ENCODE assay signal across 1 cellular context in the genomic region with DNA sequence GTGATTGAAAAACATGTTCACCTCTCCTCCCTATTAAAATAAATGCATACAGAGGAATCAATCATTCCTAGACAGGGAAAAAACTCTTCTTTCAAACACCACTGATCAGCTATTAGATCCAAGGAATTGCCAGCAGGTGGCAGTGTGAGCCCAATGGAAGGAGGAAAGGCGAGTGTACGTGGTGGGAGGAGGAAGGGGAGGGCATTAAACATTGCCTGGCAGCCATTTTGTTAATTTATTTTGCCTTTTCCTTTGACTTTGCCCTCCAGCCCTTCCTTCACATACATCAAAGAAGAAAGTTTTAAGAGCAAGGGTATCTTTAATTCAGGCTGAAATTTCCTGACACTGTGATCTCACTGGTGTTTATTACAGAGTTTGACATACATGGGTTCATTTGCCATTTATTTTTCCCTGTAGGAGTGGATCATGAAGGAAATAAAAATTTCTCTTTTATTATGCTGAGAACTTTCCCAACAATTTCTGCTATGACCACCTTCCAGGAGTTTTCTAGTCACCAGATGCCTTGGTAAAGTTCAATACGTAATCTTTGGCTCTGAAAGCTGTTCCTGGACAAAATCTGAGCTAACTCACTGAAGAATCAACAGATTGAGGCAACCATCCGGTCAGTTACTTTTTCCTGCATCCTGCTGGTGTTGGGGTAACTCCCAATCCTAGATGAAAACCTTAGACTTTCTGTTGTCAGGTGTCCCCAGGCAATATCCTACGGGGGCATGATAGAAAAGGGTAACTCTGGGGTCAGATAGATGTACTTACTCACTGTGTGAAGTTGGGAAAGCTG.
TF ChIP-seq lines count a peak whose summit lies in the region.

No MANE protein-coding gene starts in this region.

TF ChIP-seq in K562, 482 proteins besides CTCF, POLR2A, EP300 and RAD21 (continued from another document and continues in another):
- TF ChIP-seq, protein P1, sequence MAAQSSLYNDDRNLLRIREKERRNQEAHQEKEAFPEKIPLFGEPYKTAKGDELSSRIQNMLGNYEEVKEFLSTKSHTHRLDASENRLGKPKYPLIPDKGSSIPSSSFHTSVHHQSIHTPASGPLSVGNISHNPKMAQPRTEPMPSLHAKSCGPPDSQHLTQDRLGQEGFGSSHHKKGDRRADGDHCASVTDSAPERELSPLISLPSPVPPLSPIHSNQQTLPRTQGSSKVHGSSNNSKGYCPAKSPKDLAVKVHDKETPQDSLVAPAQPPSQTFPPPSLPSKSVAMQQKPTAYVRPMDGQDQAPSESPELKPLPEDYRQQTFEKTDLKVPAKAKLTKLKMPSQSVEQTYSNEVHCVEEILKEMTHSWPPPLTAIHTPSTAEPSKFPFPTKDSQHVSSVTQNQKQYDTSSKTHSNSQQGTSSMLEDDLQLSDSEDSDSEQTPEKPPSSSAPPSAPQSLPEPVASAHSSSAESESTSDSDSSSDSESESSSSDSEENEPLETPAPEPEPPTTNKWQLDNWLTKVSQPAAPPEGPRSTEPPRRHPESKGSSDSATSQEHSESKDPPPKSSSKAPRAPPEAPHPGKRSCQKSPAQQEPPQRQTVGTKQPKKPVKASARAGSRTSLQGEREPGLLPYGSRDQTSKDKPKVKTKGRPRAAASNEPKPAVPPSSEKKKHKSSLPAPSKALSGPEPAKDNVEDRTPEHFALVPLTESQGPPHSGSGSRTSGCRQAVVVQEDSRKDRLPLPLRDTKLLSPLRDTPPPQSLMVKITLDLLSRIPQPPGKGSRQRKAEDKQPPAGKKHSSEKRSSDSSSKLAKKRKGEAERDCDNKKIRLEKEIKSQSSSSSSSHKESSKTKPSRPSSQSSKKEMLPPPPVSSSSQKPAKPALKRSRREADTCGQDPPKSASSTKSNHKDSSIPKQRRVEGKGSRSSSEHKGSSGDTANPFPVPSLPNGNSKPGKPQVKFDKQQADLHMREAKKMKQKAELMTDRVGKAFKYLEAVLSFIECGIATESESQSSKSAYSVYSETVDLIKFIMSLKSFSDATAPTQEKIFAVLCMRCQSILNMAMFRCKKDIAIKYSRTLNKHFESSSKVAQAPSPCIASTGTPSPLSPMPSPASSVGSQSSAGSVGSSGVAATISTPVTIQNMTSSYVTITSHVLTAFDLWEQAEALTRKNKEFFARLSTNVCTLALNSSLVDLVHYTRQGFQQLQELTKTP (IDR thresholded peaks at IDR 0.05; ENCODE audit: low read depth in 1 of 2, partially characterized antibody in 2 of 2), result no peak
- no peak for TF ChIP-seq ZNF197 (CRISPR knock-in tag; IDR thresholded peaks at IDR 0.05; ENCODE audit: low read depth)
- TF ChIP-seq SMAD2 (IDR thresholded peaks at IDR 0.05; ENCODE audit: low read depth, low read length), result no peak
- TF ChIP-seq, protein P2, sequence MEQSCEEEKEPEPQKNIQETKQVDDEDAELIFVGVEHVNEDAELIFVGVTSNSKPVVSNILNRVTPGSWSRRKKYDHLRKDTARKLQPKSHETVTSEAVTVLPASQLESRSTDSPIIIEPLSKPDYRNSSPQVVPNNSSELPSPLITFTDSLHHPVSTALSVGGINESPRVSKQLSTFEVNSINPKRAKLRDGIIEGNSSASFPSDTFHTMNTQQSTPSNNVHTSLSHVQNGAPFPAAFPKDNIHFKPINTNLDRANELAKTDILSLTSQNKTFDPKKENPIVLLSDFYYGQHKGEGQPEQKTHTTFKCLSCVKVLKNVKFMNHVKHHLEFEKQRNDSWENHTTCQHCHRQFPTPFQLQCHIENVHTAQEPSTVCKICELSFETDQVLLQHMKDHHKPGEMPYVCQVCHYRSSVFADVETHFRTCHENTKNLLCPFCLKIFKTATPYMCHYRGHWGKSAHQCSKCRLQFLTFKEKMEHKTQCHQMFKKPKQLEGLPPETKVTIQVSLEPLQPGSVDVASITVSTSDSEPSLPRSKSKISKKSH (CRISPR knock-in tag; IDR thresholded peaks at IDR 0.05), result no peak
- 0 out of 2 replicates have a peak, but pooled peaks have one; percentile 29 for TF ChIP-seq DDX20 (tag; IDR thresholded peaks at IDR 0.05; ENCODE audit: low read depth)
- no peak for TF ChIP-seq ZNF589 (CRISPR knock-in tag; IDR thresholded peaks at IDR 0.05; ENCODE audit: low read depth)
- TF ChIP-seq NFYB (IDR thresholded peaks at IDR 0.05; ENCODE audit: extremely low read depth, insufficient read length), result no peak
- TF ChIP-seq TEAD4 (IDR thresholded peaks at IDR 0.05; ENCODE audit: low read length), result peak; percentile 45; the same call in 1 of the 2 replicates
- TF ChIP-seq TEAD4 (CRISPR knock-in tag; IDR thresholded peaks at IDR 0.05; ENCODE audit: borderline replicate concordance), result no peak
- TF ChIP-seq, protein P3, sequence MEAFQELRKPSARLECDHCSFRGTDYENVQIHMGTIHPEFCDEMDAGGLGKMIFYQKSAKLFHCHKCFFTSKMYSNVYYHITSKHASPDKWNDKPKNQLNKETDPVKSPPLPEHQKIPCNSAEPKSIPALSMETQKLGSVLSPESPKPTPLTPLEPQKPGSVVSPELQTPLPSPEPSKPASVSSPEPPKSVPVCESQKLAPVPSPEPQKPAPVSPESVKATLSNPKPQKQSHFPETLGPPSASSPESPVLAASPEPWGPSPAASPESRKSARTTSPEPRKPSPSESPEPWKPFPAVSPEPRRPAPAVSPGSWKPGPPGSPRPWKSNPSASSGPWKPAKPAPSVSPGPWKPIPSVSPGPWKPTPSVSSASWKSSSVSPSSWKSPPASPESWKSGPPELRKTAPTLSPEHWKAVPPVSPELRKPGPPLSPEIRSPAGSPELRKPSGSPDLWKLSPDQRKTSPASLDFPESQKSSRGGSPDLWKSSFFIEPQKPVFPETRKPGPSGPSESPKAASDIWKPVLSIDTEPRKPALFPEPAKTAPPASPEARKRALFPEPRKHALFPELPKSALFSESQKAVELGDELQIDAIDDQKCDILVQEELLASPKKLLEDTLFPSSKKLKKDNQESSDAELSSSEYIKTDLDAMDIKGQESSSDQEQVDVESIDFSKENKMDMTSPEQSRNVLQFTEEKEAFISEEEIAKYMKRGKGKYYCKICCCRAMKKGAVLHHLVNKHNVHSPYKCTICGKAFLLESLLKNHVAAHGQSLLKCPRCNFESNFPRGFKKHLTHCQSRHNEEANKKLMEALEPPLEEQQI (IDR thresholded peaks at IDR 0.05), result peak; percentile 72
- no peak for TF ChIP-seq CBFB (CRISPR knock-in tag; IDR thresholded peaks at IDR 0.05)
- 0 out of 2 replicates have a peak, but pooled peaks have one; percentile 37 for TF ChIP-seq BHLHE40 (IDR thresholded peaks at IDR 0.05; ENCODE audit: low read length)
- TF ChIP-seq, protein P4, sequence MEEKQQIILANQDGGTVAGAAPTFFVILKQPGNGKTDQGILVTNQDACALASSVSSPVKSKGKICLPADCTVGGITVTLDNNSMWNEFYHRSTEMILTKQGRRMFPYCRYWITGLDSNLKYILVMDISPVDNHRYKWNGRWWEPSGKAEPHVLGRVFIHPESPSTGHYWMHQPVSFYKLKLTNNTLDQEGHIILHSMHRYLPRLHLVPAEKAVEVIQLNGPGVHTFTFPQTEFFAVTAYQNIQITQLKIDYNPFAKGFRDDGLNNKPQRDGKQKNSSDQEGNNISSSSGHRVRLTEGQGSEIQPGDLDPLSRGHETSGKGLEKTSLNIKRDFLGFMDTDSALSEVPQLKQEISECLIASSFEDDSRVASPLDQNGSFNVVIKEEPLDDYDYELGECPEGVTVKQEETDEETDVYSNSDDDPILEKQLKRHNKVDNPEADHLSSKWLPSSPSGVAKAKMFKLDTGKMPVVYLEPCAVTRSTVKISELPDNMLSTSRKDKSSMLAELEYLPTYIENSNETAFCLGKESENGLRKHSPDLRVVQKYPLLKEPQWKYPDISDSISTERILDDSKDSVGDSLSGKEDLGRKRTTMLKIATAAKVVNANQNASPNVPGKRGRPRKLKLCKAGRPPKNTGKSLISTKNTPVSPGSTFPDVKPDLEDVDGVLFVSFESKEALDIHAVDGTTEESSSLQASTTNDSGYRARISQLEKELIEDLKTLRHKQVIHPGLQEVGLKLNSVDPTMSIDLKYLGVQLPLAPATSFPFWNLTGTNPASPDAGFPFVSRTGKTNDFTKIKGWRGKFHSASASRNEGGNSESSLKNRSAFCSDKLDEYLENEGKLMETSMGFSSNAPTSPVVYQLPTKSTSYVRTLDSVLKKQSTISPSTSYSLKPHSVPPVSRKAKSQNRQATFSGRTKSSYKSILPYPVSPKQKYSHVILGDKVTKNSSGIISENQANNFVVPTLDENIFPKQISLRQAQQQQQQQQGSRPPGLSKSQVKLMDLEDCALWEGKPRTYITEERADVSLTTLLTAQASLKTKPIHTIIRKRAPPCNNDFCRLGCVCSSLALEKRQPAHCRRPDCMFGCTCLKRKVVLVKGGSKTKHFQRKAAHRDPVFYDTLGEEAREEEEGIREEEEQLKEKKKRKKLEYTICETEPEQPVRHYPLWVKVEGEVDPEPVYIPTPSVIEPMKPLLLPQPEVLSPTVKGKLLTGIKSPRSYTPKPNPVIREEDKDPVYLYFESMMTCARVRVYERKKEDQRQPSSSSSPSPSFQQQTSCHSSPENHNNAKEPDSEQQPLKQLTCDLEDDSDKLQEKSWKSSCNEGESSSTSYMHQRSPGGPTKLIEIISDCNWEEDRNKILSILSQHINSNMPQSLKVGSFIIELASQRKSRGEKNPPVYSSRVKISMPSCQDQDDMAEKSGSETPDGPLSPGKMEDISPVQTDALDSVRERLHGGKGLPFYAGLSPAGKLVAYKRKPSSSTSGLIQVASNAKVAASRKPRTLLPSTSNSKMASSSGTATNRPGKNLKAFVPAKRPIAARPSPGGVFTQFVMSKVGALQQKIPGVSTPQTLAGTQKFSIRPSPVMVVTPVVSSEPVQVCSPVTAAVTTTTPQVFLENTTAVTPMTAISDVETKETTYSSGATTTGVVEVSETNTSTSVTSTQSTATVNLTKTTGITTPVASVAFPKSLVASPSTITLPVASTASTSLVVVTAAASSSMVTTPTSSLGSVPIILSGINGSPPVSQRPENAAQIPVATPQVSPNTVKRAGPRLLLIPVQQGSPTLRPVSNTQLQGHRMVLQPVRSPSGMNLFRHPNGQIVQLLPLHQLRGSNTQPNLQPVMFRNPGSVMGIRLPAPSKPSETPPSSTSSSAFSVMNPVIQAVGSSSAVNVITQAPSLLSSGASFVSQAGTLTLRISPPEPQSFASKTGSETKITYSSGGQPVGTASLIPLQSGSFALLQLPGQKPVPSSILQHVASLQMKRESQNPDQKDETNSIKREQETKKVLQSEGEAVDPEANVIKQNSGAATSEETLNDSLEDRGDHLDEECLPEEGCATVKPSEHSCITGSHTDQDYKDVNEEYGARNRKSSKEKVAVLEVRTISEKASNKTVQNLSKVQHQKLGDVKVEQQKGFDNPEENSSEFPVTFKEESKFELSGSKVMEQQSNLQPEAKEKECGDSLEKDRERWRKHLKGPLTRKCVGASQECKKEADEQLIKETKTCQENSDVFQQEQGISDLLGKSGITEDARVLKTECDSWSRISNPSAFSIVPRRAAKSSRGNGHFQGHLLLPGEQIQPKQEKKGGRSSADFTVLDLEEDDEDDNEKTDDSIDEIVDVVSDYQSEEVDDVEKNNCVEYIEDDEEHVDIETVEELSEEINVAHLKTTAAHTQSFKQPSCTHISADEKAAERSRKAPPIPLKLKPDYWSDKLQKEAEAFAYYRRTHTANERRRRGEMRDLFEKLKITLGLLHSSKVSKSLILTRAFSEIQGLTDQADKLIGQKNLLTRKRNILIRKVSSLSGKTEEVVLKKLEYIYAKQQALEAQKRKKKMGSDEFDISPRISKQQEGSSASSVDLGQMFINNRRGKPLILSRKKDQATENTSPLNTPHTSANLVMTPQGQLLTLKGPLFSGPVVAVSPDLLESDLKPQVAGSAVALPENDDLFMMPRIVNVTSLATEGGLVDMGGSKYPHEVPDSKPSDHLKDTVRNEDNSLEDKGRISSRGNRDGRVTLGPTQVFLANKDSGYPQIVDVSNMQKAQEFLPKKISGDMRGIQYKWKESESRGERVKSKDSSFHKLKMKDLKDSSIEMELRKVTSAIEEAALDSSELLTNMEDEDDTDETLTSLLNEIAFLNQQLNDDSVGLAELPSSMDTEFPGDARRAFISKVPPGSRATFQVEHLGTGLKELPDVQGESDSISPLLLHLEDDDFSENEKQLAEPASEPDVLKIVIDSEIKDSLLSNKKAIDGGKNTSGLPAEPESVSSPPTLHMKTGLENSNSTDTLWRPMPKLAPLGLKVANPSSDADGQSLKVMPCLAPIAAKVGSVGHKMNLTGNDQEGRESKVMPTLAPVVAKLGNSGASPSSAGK (IDR thresholded peaks at IDR 0.05), result no peak
- TF ChIP-seq, protein P5, sequence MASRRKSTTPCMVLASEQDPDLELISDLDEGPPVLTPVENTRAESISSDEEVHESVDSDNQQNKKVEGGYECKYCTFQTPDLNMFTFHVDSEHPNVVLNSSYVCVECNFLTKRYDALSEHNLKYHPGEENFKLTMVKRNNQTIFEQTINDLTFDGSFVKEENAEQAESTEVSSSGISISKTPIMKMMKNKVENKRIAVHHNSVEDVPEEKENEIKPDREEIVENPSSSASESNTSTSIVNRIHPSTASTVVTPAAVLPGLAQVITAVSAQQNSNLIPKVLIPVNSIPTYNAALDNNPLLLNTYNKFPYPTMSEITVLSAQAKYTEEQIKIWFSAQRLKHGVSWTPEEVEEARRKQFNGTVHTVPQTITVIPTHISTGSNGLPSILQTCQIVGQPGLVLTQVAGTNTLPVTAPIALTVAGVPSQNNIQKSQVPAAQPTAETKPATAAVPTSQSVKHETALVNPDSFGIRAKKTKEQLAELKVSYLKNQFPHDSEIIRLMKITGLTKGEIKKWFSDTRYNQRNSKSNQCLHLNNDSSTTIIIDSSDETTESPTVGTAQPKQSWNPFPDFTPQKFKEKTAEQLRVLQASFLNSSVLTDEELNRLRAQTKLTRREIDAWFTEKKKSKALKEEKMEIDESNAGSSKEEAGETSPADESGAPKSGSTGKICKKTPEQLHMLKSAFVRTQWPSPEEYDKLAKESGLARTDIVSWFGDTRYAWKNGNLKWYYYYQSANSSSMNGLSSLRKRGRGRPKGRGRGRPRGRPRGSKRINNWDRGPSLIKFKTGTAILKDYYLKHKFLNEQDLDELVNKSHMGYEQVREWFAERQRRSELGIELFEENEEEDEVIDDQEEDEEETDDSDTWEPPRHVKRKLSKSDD (conservative IDR thresholded peaks at IDR 0.05; ENCODE audit: low read length), result peak; percentile 79; the same call in 1 of the 2 replicates
- no peak for TF ChIP-seq SRSF7 (optimal IDR thresholded peaks at IDR 0.05; ENCODE audit: low read depth, low read length)
- no peak for TF ChIP-seq ZNF184 (CRISPR knock-in tag; IDR thresholded peaks at IDR 0.05)
- TF ChIP-seq, protein P6, sequence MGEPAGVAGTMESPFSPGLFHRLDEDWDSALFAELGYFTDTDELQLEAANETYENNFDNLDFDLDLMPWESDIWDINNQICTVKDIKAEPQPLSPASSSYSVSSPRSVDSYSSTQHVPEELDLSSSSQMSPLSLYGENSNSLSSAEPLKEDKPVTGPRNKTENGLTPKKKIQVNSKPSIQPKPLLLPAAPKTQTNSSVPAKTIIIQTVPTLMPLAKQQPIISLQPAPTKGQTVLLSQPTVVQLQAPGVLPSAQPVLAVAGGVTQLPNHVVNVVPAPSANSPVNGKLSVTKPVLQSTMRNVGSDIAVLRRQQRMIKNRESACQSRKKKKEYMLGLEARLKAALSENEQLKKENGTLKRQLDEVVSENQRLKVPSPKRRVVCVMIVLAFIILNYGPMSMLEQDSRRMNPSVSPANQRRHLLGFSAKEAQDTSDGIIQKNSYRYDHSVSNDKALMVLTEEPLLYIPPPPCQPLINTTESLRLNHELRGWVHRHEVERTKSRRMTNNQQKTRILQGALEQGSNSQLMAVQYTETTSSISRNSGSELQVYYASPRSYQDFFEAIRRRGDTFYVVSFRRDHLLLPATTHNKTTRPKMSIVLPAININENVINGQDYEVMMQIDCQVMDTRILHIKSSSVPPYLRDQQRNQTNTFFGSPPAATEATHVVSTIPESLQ (CRISPR knock-in tag; IDR thresholded peaks at IDR 0.05), result 0 out of 2 replicates have a peak, but pooled peaks have one; percentile 15
- TF ChIP-seq ELF4 (CRISPR knock-in tag; IDR thresholded peaks at IDR 0.05), result no peak
- TF ChIP-seq NEUROD1 (IDR thresholded peaks at IDR 0.05; ENCODE audit: borderline replicate concordance, low read depth, low read length, partially characterized antibody), result peak; percentile 12
- TF ChIP-seq ZBED1 (IDR thresholded peaks at IDR 0.05), result no peak
- TF ChIP-seq ZNF75A (CRISPR knock-in tag; IDR thresholded peaks at IDR 0.05), result no peak
